Comparison of ENCODE assay signal across 9 cellular contexts in the genomic region with DNA sequence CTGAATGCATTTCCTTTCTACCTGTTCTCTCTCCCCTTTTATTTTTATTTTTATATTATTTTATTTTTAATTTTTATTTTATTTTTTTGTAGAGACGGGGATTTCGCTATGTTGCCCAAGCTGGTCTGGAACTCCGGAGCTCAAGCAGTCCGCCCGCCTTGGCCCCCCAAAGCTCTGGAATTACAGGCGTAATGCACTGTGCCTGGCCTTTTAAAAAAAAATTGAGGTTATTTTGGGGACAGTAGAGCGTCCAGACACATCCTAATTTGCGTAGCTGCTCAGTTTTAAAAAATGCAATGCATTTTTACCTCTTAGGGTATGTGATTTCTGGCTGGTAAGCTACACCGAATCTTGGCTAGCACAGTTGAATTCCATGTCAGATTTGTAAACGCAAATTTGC. TPM values are rescaled to one million over a fixed set of nuclear protein-coding genes. Genes with fewer than 3 reads are reported as not detected.
DNase-seq lines count a peak whose midpoint lies in the region; ATAC-seq, FAIRE-seq and TF ChIP-seq lines count a peak whose summit lies in the region.
"Not testable (repeated sequence)": the region's sequence is repeated elsewhere in the genome, so short reads cannot be mapped to it uniquely, and the experiment has no call there.
"Had no signal": no experiment of that assay in that cellular context is flagged by ENCODE, and none has a peak within 500 bp of the region (broad histone marks: within the 10 kb centered on the region; RNA-seq: fewer than 3 reads in every experiment).

No MANE protein-coding gene starts in this region.

- TF ChIP-seq CTCF in OCI-LY1 (IDR thresholded peaks at IDR 0.05; ENCODE audit: low read length); bronchial epithelial cell (IDR thresholded peaks at IDR 0.05; ENCODE audit: insufficient read depth, low read length, severe bottlenecking); cardiac muscle cell (IDR thresholded peaks at IDR 0.05; ENCODE audit: low read depth, low read length); vagina (IDR thresholded peaks at IDR 0.05): not testable (repeated sequence)

- H3K9me3 Mint-ChIP-seq in activated CD8-positive, alpha-beta memory T cell treated with anti-CD3 and anti-CD28 coated beads, Interleukin-2, amount 10 ng/mL, durations not matched to agents 7 days and 5 days (ENCODE audit: low read depth), result not testable (repeated sequence)

- H2AFZ ChIP-seq in OCI-LY1 (ENCODE audit: low read length), result not testable (repeated sequence)

- H3K27ac Mint-ChIP-seq in activated CD8-positive, alpha-beta memory T cell treated with anti-CD3 and anti-CD28 coated beads, Interleukin-2, amount 10 ng/mL, durations not matched to agents 7 days and 5 days, result not testable (repeated sequence)

- not testable (repeated sequence) for H3K9me3 ChIP-seq in OCI-LY1 (ENCODE audit: low read length); cardiac muscle cell (ENCODE audit: low read depth); vagina

- not testable (repeated sequence) for H3F3A ChIP-seq in OCI-LY1 (ENCODE audit: insufficient read depth, low read length)

- ATAC-seq in activated CD8-positive, alpha-beta memory T cell treated with anti-CD3 and anti-CD28 coated beads, Interleukin-2, amount 10 ng/mL, durations not matched to agents 7 days and 5 days, result not testable (repeated sequence)

- H3K9ac ChIP-seq in OCI-LY1 (ENCODE audit: low read length), result peak overlapping the region; percentile 64

- not testable (repeated sequence) for H3K36me3 ChIP-seq in OCI-LY1 (ENCODE audit: insufficient read depth, low read length); bronchial epithelial cell (ENCODE audit: control insufficient read depth, insufficient read depth, low read length); cardiac muscle cell; vagina

- H4K20me1 ChIP-seq in OCI-LY1 (ENCODE audit: insufficient read depth, low read length), result not testable (repeated sequence)

- H3K27me3 Mint-ChIP-seq in activated CD8-positive, alpha-beta memory T cell treated with anti-CD3 and anti-CD28 coated beads, Interleukin-2, amount 10 ng/mL, durations not matched to agents 7 days and 5 days, result not testable (repeated sequence)

- peak overlapping the region; percentile 65 for H3K4me2 ChIP-seq in OCI-LY1 (ENCODE audit: low read length)

- not testable (repeated sequence) for TF ChIP-seq POLR2A in vagina (IDR thresholded peaks at IDR 0.05)

- not testable (repeated sequence) for H3K79me2 ChIP-seq in OCI-LY1 (ENCODE audit: insufficient read depth, low read length)

- not testable (repeated sequence) for H3K9me2 ChIP-seq in OCI-LY1 (ENCODE audit: low read depth, low read length)

- peak overlapping the region; percentile 94 for H3K27ac ChIP-seq in OCI-LY1 (ENCODE audit: low read depth, low read length, poor library complexity, severe bottlenecking)
- H3K27ac ChIP-seq in cardiac muscle cell, result peak overlapping the region; percentile 83
- H3K27ac ChIP-seq in vagina, result not testable (repeated sequence)

- not testable (repeated sequence) for H3K4me1 Mint-ChIP-seq in activated CD8-positive, alpha-beta memory T cell treated with anti-CD3 and anti-CD28 coated beads, Interleukin-2, amount 10 ng/mL, durations not matched to agents 7 days and 5 days

- not testable (repeated sequence) for H3K27me3 ChIP-seq in OCI-LY1 (ENCODE audit: insufficient read depth, low read length); bronchial epithelial cell (ENCODE audit: control insufficient read depth, insufficient read depth, low read length); cardiac muscle cell; vagina

- not testable (repeated sequence) for H3K4me1 ChIP-seq in OCI-LY1 (ENCODE audit: insufficient read depth, low read length, severe bottlenecking); cardiac muscle cell (ENCODE audit: low read depth); vagina

- peak overlapping the region; percentile 46 for H3K4me3 Mint-ChIP-seq in activated CD8-positive, alpha-beta memory T cell treated with anti-CD3 and anti-CD28 coated beads, Interleukin-2, amount 10 ng/mL, durations not matched to agents 7 days and 5 days

- H3K36me3 Mint-ChIP-seq in activated CD8-positive, alpha-beta memory T cell treated with anti-CD3 and anti-CD28 coated beads, Interleukin-2, amount 10 ng/mL, durations not matched to agents 7 days and 5 days, result not testable (repeated sequence)

- FAIRE-seq in bronchial epithelial cell (lab: Jason Lieb, UNC), result not testable (repeated sequence)

- intact Hi-C loops in vagina (cut with DNase I), result not testable (repeated sequence)

- CTCF ChIA-PET in activated CD8-positive, alpha-beta memory T cell treated with anti-CD3 and anti-CD28 coated beads, Interleukin-2, amount 10 ng/mL, durations not matched to agents 7 days and 5 days (lab: Charles Lee), result not testable (repeated sequence)

- DNase-seq in activated CD8-positive, alpha-beta memory T cell treated with anti-CD3 and anti-CD28 coated beads, Interleukin-2, amount 10 ng/mL, durations not matched to agents 7 days and 5 days, result peak; percentile 39
- not testable (repeated sequence) for DNase-seq in bronchial epithelial cell (ENCODE audit: low read depth); skeletal muscle cell (ENCODE audit: low read depth); vagina (ENCODE audit: extremely low spot score in 2 of 2)
- DNase-seq in cardiac muscle cell (ENCODE audit: low read depth in 1 of 2, low spot score in 1 of 2) (peak in 1 of 2 donors; percentile 0), mesenteric fat pad (ENCODE audit: low spot score) (peak; percentile 81)

- peak overlapping the region; percentile 69 for H3K4me3 ChIP-seq in GM08714 (ENCODE audit: low read length)
- H3K4me3 ChIP-seq in OCI-LY1 (ENCODE audit: low read depth, low read length, poor library complexity, severe bottlenecking), result peak overlapping the region; percentile 63
- H3K4me3 ChIP-seq in bronchial epithelial cell (ENCODE audit: low read depth, low read length), result peak overlapping the region; percentile 27
- H3K4me3 ChIP-seq in cardiac muscle cell, result peak overlapping the region; percentile 71
- peak overlapping the region; percentile 41 for H3K4me3 ChIP-seq in skeletal muscle cell (ENCODE audit: low read depth, low read length)
- peak overlapping the region; percentile 31 to 67 for H3K4me3 ChIP-seq in vagina

RNA-seq across cellular contexts. Expression of a gene that starts 23.1 kb away (rescaled TPM):
- total RNA-seq in activated CD8-positive, alpha-beta memory T cell treated with anti-CD3 and anti-CD28 coated beads, Interleukin-2, amount 10 ng/mL, durations not matched to agents 7 days and 5 days, result not detected
- not detected in 2 replicates for total RNA-seq in bronchial epithelial cell
- total RNA-seq in cardiac muscle cell, result not detected in 2 replicates
- polyA plus RNA-seq in cardiac muscle cell, result 0.44 and 0.97 TPM in 2 replicates
- total RNA-seq in mesenteric fat pad, result not detected
- not detected for total RNA-seq in vagina
- total RNA-seq: naive thymus-derived CD8-positive, alpha-beta T cell had no signal

RNA-seq across cellular contexts. Expression of a gene that starts 37.2 kb away (rescaled TPM):
- 1 to 10 TPM in 1 of 2 experiments, under 1 TPM in 1; 0.94 to 1.8 TPM for total RNA-seq in activated CD8-positive, alpha-beta memory T cell treated with anti-CD3 and anti-CD28 coated beads, Interleukin-2, amount 10 ng/mL, durations not matched to agents 7 days and 5 days
- total RNA-seq in bronchial epithelial cell (0.13 and 0.26 TPM in 2 replicates), cardiac muscle cell (2.0 and 5.2 TPM in 2 replicates), mesenteric fat pad (0.61 TPM), vagina (not detected)
- polyA plus RNA-seq in cardiac muscle cell, result 3.1 and 5.1 TPM in 2 replicates

RNA-seq across cellular contexts. Expression of a gene that starts 51.2 kb away (rescaled TPM):
- not detected for total RNA-seq in activated CD8-positive, alpha-beta memory T cell treated with anti-CD3 and anti-CD28 coated beads, Interleukin-2, amount 10 ng/mL, durations not matched to agents 7 days and 5 days
- total RNA-seq in bronchial epithelial cell, result not detected in 2 replicates
- total RNA-seq in cardiac muscle cell, result not detected in 2 replicates
- polyA plus RNA-seq in cardiac muscle cell, result 0.73 and 1.1 TPM in 2 replicates
- total RNA-seq in mesenteric fat pad, result not detected
- not detected for total RNA-seq in vagina
- total RNA-seq: naive thymus-derived CD8-positive, alpha-beta T cell had no signal
